ENCODE assay signal across 14 cellular contexts in genomic region chr5:76690704-76691469, GRCh38. TPM values are rescaled to one million over a fixed set of nuclear protein-coding genes. Genes with fewer than 3 reads are reported as not detected.
DNase-seq lines count a peak whose midpoint lies in the region; ATAC-seq and TF ChIP-seq lines count a peak whose summit lies in the region.
"Had no signal": no experiment of that assay in that cellular context is flagged by ENCODE, and none has a peak within 500 bp of the region (broad histone marks: within the 10 kb centered on the region; RNA-seq: fewer than 3 reads in every experiment).

No MANE protein-coding gene starts in this region.

- H3K9me3 ChIP-seq in mesodermal cell (ENCODE audit: control insufficient read depth, low read length), result no peaks in the 10 kb centered on the region
- H3K9me3 ChIP-seq: psoas muscle had no signal

- TF ChIP-seq CTCF in 22Rv1 (IDR thresholded peaks at IDR 0.05) (no peak), GM13976 (IDR thresholded peaks at IDR 0.05; ENCODE audit: borderline replicate concordance, control extremely low read depth, extremely low read depth, insufficient read depth, missing control alignments) (no peak)

- H3K36me3 ChIP-seq in mesodermal cell (ENCODE audit: control insufficient read depth, insufficient read depth, low read length), result no peaks in the 10 kb centered on the region

- ATAC-seq in GM18519 (IDR thresholded peaks at IDR 0.05; ENCODE audit: low FRiP score, unreplicated experiment), result no peak
- ATAC-seq: psoas muscle; stimulated activated memory B cell treated with anti-CD40 and anti-IgM and Interleukin-4, amounts not matched to agents 10 μg/mL and 1 μg/mL and 100 μg/mL, for 72 hours had no signal

- H3K4me1 ChIP-seq in mesodermal cell (ENCODE audit: control insufficient read depth, insufficient read depth, low read length, poor library complexity, severe bottlenecking), result peaks cover 32% of the 10 kb centered on the region
- H3K4me1 ChIP-seq: psoas muscle had no signal

- no peak overlapping the region for H3K4me3 ChIP-seq in mesodermal cell (ENCODE audit: extremely low read depth, insufficient read depth, low read length, poor library complexity, severe bottlenecking)
- H3K4me3 ChIP-seq: psoas muscle had no signal

- in situ Hi-C loops in GM13976 (cut with MboI; ENCODE audit: low sequenced_read_pairs, unreplicated experiment), result no loop called here

- 93 to 96% methylated on average over 4 to 6 of the region's 7 CpGs for WGBS in mesodermal cell (ENCODE audit: insufficient coverage in 2 of 2), 2 experiments

- H3K27ac ChIP-seq in 22Rv1, result peak overlapping the region; percentile 69
- H3K27ac ChIP-seq in mesodermal cell (ENCODE audit: low read depth, low read length, severe bottlenecking), result peak overlapping the region; percentile 52
- H3K27ac ChIP-seq: psoas muscle had no signal

- peak; percentile 42 for DNase-seq in LHCN-M2 (ENCODE audit: low read depth)
- peak; percentile 57 for DNase-seq in dedifferentiated amniotic fluid mesenchymal stem cell (ENCODE audit: extremely low spot score)
- no peak for DNase-seq in stimulated activated naive CD4-positive, alpha-beta T cell (lab: John Stamatoyannopoulos, UW)
- no peak for DNase-seq in activated CD4-positive, alpha-beta T cell treated with anti-CD3 and anti-CD28 coated beads for 48 hours
- no peak for DNase-seq in GM13976 (ENCODE audit: low spot score)
- DNase-seq: activated CD4-positive, alpha-beta T cell treated with anti-CD3 and anti-CD28 coated beads, Interleukin-2, amount 10 ng/mL, durations not matched to agents 7 days and 5 days; CD4-positive, CD25-positive, alpha-beta regulatory T cell; NCI-H1436 treated with DMSO at 0.1 percent for 48 hours; psoas muscle; RPMI8226 had no signal

RNA-seq across cellular contexts. Expression of gene F2R, which starts 25.0 kb away (rescaled TPM):
- total RNA-seq in LHCN-M2 (2014; rRNA removed), result 22.4 and 22.5 TPM in 2 replicates
- polyA plus RNA-seq in LHCN-M2 (2012), result 15.5 TPM
- polyA plus RNA-seq in mesodermal cell (2013, experiment 1 of 2), result 173 TPM
- 138 TPM for polyA plus RNA-seq in mesodermal cell (2013, experiment 2 of 2)

Comparison
In these comparisons a context has a peak if more than half of its experiments do, and no peak if none do; other contexts are left out.
1. DNase-seq: peak in LHCN-M2 (single experiment) and dedifferentiated amniotic fluid mesenchymal stem cell (single experiment); none in stimulated activated naive CD4-positive, alpha-beta T cell (0 of 6), activated CD4-positive, alpha-beta T cell treated with anti-CD3 and anti-CD28 coated beads for 48 hours (single experiment) and GM13976 (single experiment).